Comparison of ENCODE assay signal across 8 cellular contexts in genomic region chr11:65487467-65488272, GRCh38. TPM values are rescaled to one million over a fixed set of nuclear protein-coding genes. Genes with fewer than 3 reads are reported as not detected.
DNase-seq lines count a peak whose midpoint lies in the region; ATAC-seq and TF ChIP-seq lines count a peak whose summit lies in the region.

No MANE protein-coding gene starts in this region.

- no peaks in the 10 kb centered on the region for H3K27me3 ChIP-seq in dorsolateral prefrontal cortex

- peak; percentile 45 for ATAC-seq in GM21529 (IDR thresholded peaks at IDR 0.05; ENCODE audit: unreplicated experiment)

- DNase-seq in COLO668 (lab: John Stamatoyannopoulos, UW; ENCODE audit: unreplicated experiment) (peak; percentile 97), NCI-H128 (lab: John Stamatoyannopoulos, UW; ENCODE audit: unreplicated experiment) (peak; percentile 96), SK-N-DZ (ENCODE audit: low spot score) (peak; percentile 100), dorsolateral prefrontal cortex (peak; percentile 100), left kidney (ENCODE audit: low read depth, low spot score) (peak; percentile 100), OCI-M2 (lab: John Stamatoyannopoulos, UW; ENCODE audit: unreplicated experiment) (no peak)
- DNase-seq in stimulated activated CD8-positive, alpha-beta memory T cell treated with anti-CD3 and anti-CD28 coated beads, Interleukin-4, amount 100 ng/mL, for 48 hours: peak; percentile 60

- intact Hi-C loops in dorsolateral prefrontal cortex (cut with DNase I): no loop called here

- peak overlapping the region; percentile 98 to 100 (median 100) for H3K27ac ChIP-seq in dorsolateral prefrontal cortex

- TF ChIP-seq CTCF in dorsolateral prefrontal cortex (IDR thresholded peaks at IDR 0.05 in 54 of 56, conservative IDR thresholded peaks at IDR 0.05 in 2 of 56; ENCODE audit: low read depth in 1 of 56, partially characterized antibody in 56 of 56): peak in 21 of 56 donors; percentile 6 to 49 (median 23)

- H3K4me3 ChIP-seq in dorsolateral prefrontal cortex: peak overlapping the region in 54 of 59 donors; percentile 2 to 60 (median 37)

RNA-seq across cellular contexts. Expression of gene MALAT1, which starts 11.2 kb away (rescaled TPM):
- 15.5 and 29.5 TPM in 2 replicates for polyA plus RNA-seq in SK-N-DZ (2014; cell fraction: cytosol; rRNA removed)
- 347 and 1,650 TPM in 2 replicates for polyA plus RNA-seq in SK-N-DZ (2014; cell fraction: nucleus; rRNA removed)
- total RNA-seq in dorsolateral prefrontal cortex: over 10,000 TPM in 119 of 120 experiments, 1,000 to 10,000 TPM in 1; 7,808 to 28,438 (median 16,246) TPM

RNA-seq across cellular contexts. Expression of gene SCYL1, which starts 37.2 kb away (rescaled TPM):
- 32.7 and 42.1 TPM in 2 replicates for polyA plus RNA-seq in SK-N-DZ (2014; cell fraction: cytosol; rRNA removed)
- 92.4 and 96.0 TPM in 2 replicates for polyA plus RNA-seq in SK-N-DZ (2014; cell fraction: nucleus; rRNA removed)
- 100 to 1,000 TPM in 34 of 120 experiments, 10 to 100 TPM in 86; 71.5 to 120 (median 93.9) TPM for total RNA-seq in dorsolateral prefrontal cortex
